In genomic region chr10:3126741-3127342, GRCh38 we compare ENCODE assay signal across 10 cellular contexts. TPM values are rescaled to one million over a fixed set of nuclear protein-coding genes. Genes with fewer than 3 reads are reported as not detected.
DNase-seq lines count a peak whose midpoint lies in the region; ATAC-seq and TF ChIP-seq lines count a peak whose summit lies in the region.
"Had no signal": no experiment of that assay in that cellular context is flagged by ENCODE, and none has a peak within 500 bp of the region (broad histone marks: within the 10 kb centered on the region; RNA-seq: fewer than 3 reads in every experiment).

No MANE protein-coding gene starts in this region.

- no peaks in the 10 kb centered on the region for H3K4me1 Mint-ChIP-seq in natural killer cell treated with Interleukin-12 subunit alpha and Interleukin-12 subunit beta and Interleukin-15 and Interleukin-18, amount 100 ng/mL, for 72 hours (ENCODE audit: low read depth in 2 of 2)

- H3K27me3 Mint-ChIP-seq in natural killer cell treated with Interleukin-12 subunit alpha and Interleukin-12 subunit beta and Interleukin-15 and Interleukin-18, amount 100 ng/mL, for 72 hours: no peaks in the 10 kb centered on the region
- H3K27me3 Mint-ChIP-seq: activated naive CD8-positive, alpha-beta T cell treated with anti-CD3 and anti-CD28 coated beads, Interleukin-2, amount 50 U/mL, for 24 hours had no signal

- no peak overlapping the region for H3K9ac ChIP-seq in HUES6 (ENCODE audit: low read length)

- TF ChIP-seq POLR2A in gastroesophageal sphincter (IDR thresholded peaks at IDR 0.05): no peak

- H3K27me3 ChIP-seq in HUES6 (ENCODE audit: control insufficient read depth, insufficient read depth, low read length) (no peaks in the 10 kb centered on the region), gastroesophageal sphincter (no peaks in the 10 kb centered on the region)

- ATAC-seq in gastroesophageal sphincter: peak; percentile 37
- ATAC-seq in natural killer cell treated with Interleukin-12 subunit alpha and Interleukin-12 subunit beta and Interleukin-15 and Interleukin-18, amount 100 ng/mL, for 72 hours: no peak

- no peak overlapping the region for H3K4me3 ChIP-seq in HUES6 (ENCODE audit: low read depth, low read length)
- H3K4me3 ChIP-seq in gastroesophageal sphincter: no peak overlapping the region

- H3K4me1 ChIP-seq in HUES6 (ENCODE audit: control insufficient read depth, insufficient read depth, low read length) (peaks cover 10% of the 10 kb centered on the region; the same call in 1 of the 2 replicates), gastroesophageal sphincter (peaks cover 0 to 21% (median 7%) of the 10 kb centered on the region in 3 donors)

- H3K36me3 ChIP-seq in HUES6 (ENCODE audit: control insufficient read depth, insufficient read depth, low read length) (peaks cover 95% of the 10 kb centered on the region), gastroesophageal sphincter (peaks cover 0 to 84% of the 10 kb centered on the region in 2 donors)

- no peaks in the 10 kb centered on the region for H3K9me3 Mint-ChIP-seq in natural killer cell treated with Interleukin-12 subunit alpha and Interleukin-12 subunit beta and Interleukin-15 and Interleukin-18, amount 100 ng/mL, for 72 hours
- H3K9me3 Mint-ChIP-seq: activated naive CD8-positive, alpha-beta T cell treated with anti-CD3 and anti-CD28 coated beads, Interleukin-2, amount 50 U/mL, for 24 hours had no signal

- no peaks in the 10 kb centered on the region for H3K9me3 ChIP-seq in HUES6 (ENCODE audit: control insufficient read depth, insufficient read depth, low read depth, low read length)
- no peaks in the 10 kb centered on the region for H3K9me3 ChIP-seq in gastroesophageal sphincter

- WGBS in gastroesophageal sphincter (ENCODE audit: low coverage in 1 of 2), 2 donors: 60% methylated on average over 4 of the region's 24 CpGs; no CpG with 5 or more reads in 1 of the 2 donors

- DNase-seq in NCI-H748 (lab: John Stamatoyannopoulos, UW; ENCODE audit: unreplicated experiment): peak; percentile 82
- peak; percentile 83 for DNase-seq in retina
- no peak for DNase-seq in natural killer cell treated with Interleukin-12 subunit alpha and Interleukin-12 subunit beta and Interleukin-15 and Interleukin-18, amount 100 ng/mL, for 72 hours (ENCODE audit: low spot score)
- DNase-seq in AG08396 (ENCODE audit: low spot score): no peak
- no peak for DNase-seq in stimulated activated CD4-positive, alpha-beta T cell treated with anti-CD3 and anti-CD28 coated beads, Interleukin-12 subunit alpha, Interleukin-12 subunit beta, amount 100 ng/mL, for 4 hours
- DNase-seq in islet precursor cell: no peak
- DNase-seq: activated naive CD8-positive, alpha-beta T cell treated with anti-CD3 and anti-CD28 coated beads, Interleukin-2, amount 50 U/mL, for 24 hours; NCI-H226 had no signal

- no peak for TF ChIP-seq CTCF in gastroesophageal sphincter (IDR thresholded peaks at IDR 0.05)

- H3K4me3 Mint-ChIP-seq in natural killer cell treated with Interleukin-12 subunit alpha and Interleukin-12 subunit beta and Interleukin-15 and Interleukin-18, amount 100 ng/mL, for 72 hours: no peak overlapping the region
- H3K4me3 Mint-ChIP-seq: activated naive CD8-positive, alpha-beta T cell treated with anti-CD3 and anti-CD28 coated beads, Interleukin-2, amount 50 U/mL, for 24 hours had no signal

- H3K27ac ChIP-seq in HUES6 (ENCODE audit: low read depth, low read length) (peak overlapping the region; percentile 26; the same call in 1 of the 2 replicates), gastroesophageal sphincter (peak overlapping the region in 3 of 4 donors; percentile 53 to 67 (median 63))

- H3K27ac Mint-ChIP-seq in natural killer cell treated with Interleukin-12 subunit alpha and Interleukin-12 subunit beta and Interleukin-15 and Interleukin-18, amount 100 ng/mL, for 72 hours: no peak overlapping the region
- H3K27ac Mint-ChIP-seq: activated naive CD8-positive, alpha-beta T cell treated with anti-CD3 and anti-CD28 coated beads, Interleukin-2, amount 50 U/mL, for 24 hours had no signal

- H3K36me3 Mint-ChIP-seq in natural killer cell treated with Interleukin-12 subunit alpha and Interleukin-12 subunit beta and Interleukin-15 and Interleukin-18, amount 100 ng/mL, for 72 hours: peaks cover 3% of the 10 kb centered on the region

- TF ChIP-seq EP300 in gastroesophageal sphincter (IDR thresholded peaks at IDR 0.05): no peak

RNA-seq across cellular contexts. Expression of gene PITRM1, which starts 45.7 kb away (rescaled TPM):
- total RNA-seq in gastroesophageal sphincter: 100 to 1,000 TPM in 1 of 4 donors, 10 to 100 TPM in 3; 78.6 to 102 (median 87.0) TPM
- 10 to 100 TPM; 70.4 to 99.9 TPM for total RNA-seq in natural killer cell treated with Interleukin-12 subunit alpha and Interleukin-12 subunit beta and Interleukin-15 and Interleukin-18, amount 100 ng/mL, for 72 hours

RNA-seq across cellular contexts. Expression of gene PFKP, which starts 59.5 kb away (rescaled TPM):
- 100 to 1,000 TPM in 3 of 4 donors, 10 to 100 TPM in 1; 64.3 to 261 (median 107) TPM for total RNA-seq in gastroesophageal sphincter
- total RNA-seq in natural killer cell treated with Interleukin-12 subunit alpha and Interleukin-12 subunit beta and Interleukin-15 and Interleukin-18, amount 100 ng/mL, for 72 hours: 100 to 1,000 TPM; 199 to 239 TPM

Comparison
In these comparisons a context has a peak if more than half of its experiments do, and no peak if none do; other contexts are left out.
1. DNase-seq: peak in NCI-H748 (single experiment) and retina (single experiment); none in natural killer cell treated with Interleukin-12 subunit alpha and Interleukin-12 subunit beta and Interleukin-15 and Interleukin-18, amount 100 ng/mL, for 72 hours (single experiment), AG08396 (single experiment), stimulated activated CD4-positive, alpha-beta T cell treated with anti-CD3 and anti-CD28 coated beads, Interleukin-12 subunit alpha, Interleukin-12 subunit beta, amount 100 ng/mL, for 4 hours (single experiment) and islet precursor cell (single experiment).